Comparison of ENCODE assay signal across 16 cellular contexts in genomic region chr7:17054206-17054605, GRCh38.
DNase-seq lines count a peak whose midpoint lies in the region; ATAC-seq, FAIRE-seq and TF ChIP-seq lines count a peak whose summit lies in the region.
"Had no signal": no experiment of that assay in that cellular context is flagged by ENCODE, and none has a peak within 500 bp of the region (broad histone marks: within the 10 kb centered on the region; RNA-seq: fewer than 3 reads in every experiment).

No MANE protein-coding gene starts in this region.

- H3K36me3 ChIP-seq in DND-41 (ENCODE audit: insufficient read depth, low read length), result no peaks in the 10 kb centered on the region
- H3K36me3 ChIP-seq in testis (ENCODE audit: low read depth, missing control alignments), result no peaks in the 10 kb centered on the region
- H3K36me3 ChIP-seq: BE2C had no signal

- H3K4me2 ChIP-seq in DND-41 (ENCODE audit: insufficient read depth, low read length), result no peak overlapping the region
- H3K4me2 ChIP-seq: A549 had no signal

- TF ChIP-seq POLR2A in testis (IDR thresholded peaks at IDR 0.05), result no peak

- no peak for FAIRE-seq in HTR-8/SVneo (lab: Jason Lieb, UNC)
- FAIRE-seq: A549, D721Med, GM18507 had no signal

- TF ChIP-seq CTCF in DND-41 (IDR thresholded peaks at IDR 0.05; ENCODE audit: borderline replicate concordance, extremely low read depth, low read length, poor library complexity, severe bottlenecking), result no peak
- TF ChIP-seq CTCF in testis (IDR thresholded peaks at IDR 0.05), result no peak

- peak; percentile 36; the same call in 1 of the 3 replicates for ATAC-seq in DND-41 (ENCODE audit: insufficient read depth, low read depth)
- ATAC-seq: A549 had no signal

- no peak overlapping the region for H3K27ac ChIP-seq in DND-41 (ENCODE audit: low read length)
- no peak overlapping the region for H3K27ac ChIP-seq in testis
- H3K27ac ChIP-seq: A549, C4-2B had no signal

- no peak overlapping the region for H3K9ac ChIP-seq in DND-41 (ENCODE audit: low read depth, low read length)

- H3K4me1 ChIP-seq in DND-41 (ENCODE audit: insufficient read depth, low read length) (peaks cover 36% of the 10 kb centered on the region), testis (no peaks in the 10 kb centered on the region)
- H3K4me1 ChIP-seq: A549, BE2C had no signal

- H4K20me1 ChIP-seq in DND-41 (ENCODE audit: insufficient read depth, low read length), result no peaks in the 10 kb centered on the region

- H3K79me2 ChIP-seq in DND-41 (ENCODE audit: insufficient read depth, low read length), result no peaks in the 10 kb centered on the region

- H3K27me3 ChIP-seq in DND-41 (ENCODE audit: insufficient read depth, low read length, poor library complexity) (no peaks in the 10 kb centered on the region), testis (no peaks in the 10 kb centered on the region)
- H3K27me3 ChIP-seq: BE2C had no signal

- no peak overlapping the region for H2AFZ ChIP-seq in DND-41 (ENCODE audit: low read depth, low read length)

- H3K4me3 ChIP-seq in DND-41 (ENCODE audit: low read depth in 1 of 2, low read length in 2 of 2), result no peak overlapping the region
- no peak overlapping the region for H3K4me3 ChIP-seq in testis
- H3K4me3 ChIP-seq: A549 had no signal

- DNase-seq in A172 (ENCODE audit: low spot score) (peak; percentile 61), DND-41 (no peak), amniotic epithelial cell (ENCODE audit: low read depth) (peak; percentile 32), kidney tubule cell (ENCODE audit: low spot score) (peak; percentile 62), testis (no peak), T-helper 2 cell (no peak), HTR-8/SVneo (ENCODE audit: insufficient read length, low spot score) (no peak)
- DNase-seq: BE2C; CD4-positive, alpha-beta memory T cell; COR-L47; DMS153; HCEC 1CT had no signal

- H3K9me3 ChIP-seq in DND-41 (ENCODE audit: insufficient read depth, low read length, severe bottlenecking), result no peaks in the 10 kb centered on the region
- H3K9me3 ChIP-seq in testis, result no peaks in the 10 kb centered on the region
- H3K9me3 ChIP-seq: A549, BE2C had no signal

- intact Hi-C loops in testis (cut with DNase I; ENCODE audit: low total_unique reads), result no loop called here

- 73 to 74% methylated on average over 3 of the region's 3 CpGs for WGBS in testis, 2 donors

Comparison
In these comparisons a context has a peak if more than half of its experiments do, and no peak if none do; other contexts are left out.
1. DNase-seq: peak in A172 (single experiment), amniotic epithelial cell (single experiment) and kidney tubule cell (single experiment); none in DND-41 (single experiment), testis (single experiment), T-helper 2 cell (0 of 5) and HTR-8/SVneo (single experiment).